In genomic region chr16:56314244-56314850, GRCh38 we compare ENCODE assay signal across 20 cellular contexts.
A peak's percentile ranks its signal among the peaks of the same experiment; 100 is the strongest.
DNase-seq lines count a peak whose midpoint lies in the region; ATAC-seq, FAIRE-seq and TF ChIP-seq lines count a peak whose summit lies in the region.
"Had no signal": no experiment of that assay in that cellular context is flagged by ENCODE, and none has a peak within 500 bp of the region (broad histone marks: within the 10 kb centered on the region; RNA-seq: fewer than 3 reads in every experiment).

No MANE protein-coding gene starts in this region.

- H3K4me1 ChIP-seq in HepG2 (ENCODE audit: insufficient read depth, low read length): no peaks in the 10 kb centered on the region
- H3K4me1 ChIP-seq in right lobe of liver: no peaks in the 10 kb centered on the region
- peaks cover 2 to 6% of the 10 kb centered on the region in 2 donors for H3K4me1 ChIP-seq in neuronal stem cell (ENCODE audit: control insufficient read depth in 2 of 2, insufficient read depth in 1 of 2, low read depth in 1 of 2, low read length in 2 of 2)

- peak overlapping the region; percentile 17 for H3K18ac ChIP-seq in neuronal stem cell (ENCODE audit: low read length)

- TF ChIP-seq POLR2A in HepG2 (IDR thresholded peaks at IDR 0.05; ENCODE audit: insufficient read depth in 1 of 2, low read depth in 2 of 2, low read length in 2 of 2) (no peak), right lobe of liver (IDR thresholded peaks at IDR 0.05) (no peak)

- DNase-seq in HepG2 (ENCODE audit: low spot score): no peak
- DNase-seq in right lobe of liver: no peak
- no peak for DNase-seq in dorsolateral prefrontal cortex
- no peak for DNase-seq in neuronal stem cell (ENCODE audit: low spot score)
- no peak for DNase-seq in NCI-H748 (lab: John Stamatoyannopoulos, UW; ENCODE audit: unreplicated experiment)
- DNase-seq in natural killer cell: no peak
- DNase-seq: CD4-positive, alpha-beta memory T cell; DMS153; DND-41; EL; HCEC 1CT; IMR-90 had no signal

- H3K27me3 Mint-ChIP-seq in natural killer cell (ENCODE audit: low read depth in 2 of 2): peaks cover 0 to 5% of the 10 kb centered on the region in 2 donors
- H3K27me3 Mint-ChIP-seq: CD4-positive, alpha-beta memory T cell had no signal

- no peak overlapping the region for H2BK12ac ChIP-seq in neuronal stem cell (ENCODE audit: low read length)

- H2AFZ ChIP-seq in HepG2 (ENCODE audit: low read length) (no peak overlapping the region), neuronal stem cell (ENCODE audit: low read length) (no peak overlapping the region)

- no peak overlapping the region for H3K14ac ChIP-seq in neuronal stem cell (ENCODE audit: low read length)

- H3K9ac ChIP-seq in HepG2 (ENCODE audit: insufficient read depth, low read depth, low read length): no peak overlapping the region
- H3K9ac ChIP-seq in neuronal stem cell (ENCODE audit: low read depth, low read length, poor library complexity): no peak overlapping the region
- H3K9ac ChIP-seq: BLaER1 had no signal

- no peak overlapping the region for H4K8ac ChIP-seq in neuronal stem cell (ENCODE audit: low read depth, low read length)

- H3K4me1 Mint-ChIP-seq in natural killer cell: peaks cover 0 to 14% of the 10 kb centered on the region in 2 donors

- no peaks in the 10 kb centered on the region for H4K20me1 ChIP-seq in HepG2 (ENCODE audit: insufficient read depth, low read length)
- H4K20me1 ChIP-seq: BLaER1 had no signal

- H3K36me3 ChIP-seq in HepG2 (replicated peaks in 1 of 2; ENCODE audit: control insufficient read depth in 1 of 2, insufficient read depth in 2 of 2, low read length in 2 of 2) (no peaks in the 10 kb centered on the region), right lobe of liver (peaks cover 0 to 6% (median 1%) of the 10 kb centered on the region in 4 donors), neuronal stem cell (replicated peaks in 1 of 2; ENCODE audit: control insufficient read depth in 2 of 2, insufficient read depth in 2 of 2, low read length in 2 of 2) (no peaks in the 10 kb centered on the region)
- H3K36me3 ChIP-seq: BLaER1 had no signal

- H2AK5ac ChIP-seq in neuronal stem cell (ENCODE audit: low read depth, low read length): no peak overlapping the region

- TF ChIP-seq EP300 in HepG2 (IDR thresholded peaks at IDR 0.05; ENCODE audit: low read depth in 2 of 2, low read length in 2 of 2) (no peak), HepG2 (CRISPR knock-in tag; IDR thresholded peaks at IDR 0.05; ENCODE audit: borderline replicate concordance) (no peak)

- H3K4me2 ChIP-seq in HepG2 (ENCODE audit: low read depth, low read length) (no peak overlapping the region), neuronal stem cell (ENCODE audit: insufficient read depth, low read length, poor library complexity, severe bottlenecking) (no peak overlapping the region)
- H3K4me2 ChIP-seq: A549, BLaER1 had no signal

- intact Hi-C loops in HepG2 (cut with micrococcal nuclease; ENCODE audit: unreplicated experiment) (no loop called here), right lobe of liver (cut with DNase I) (loop anchor here in 1 of 2 donors (10.0 kb wide), 1 partner anchor 270 kb away; no protein-coding TSS in a partner anchor), dorsolateral prefrontal cortex (cut with DNase I) (loop anchor here in 1 of 2 donors (10.0 kb wide), 2 partner anchors 210 to 270 kb away; no protein-coding TSS in a partner anchor), natural killer cell (cut with micrococcal nuclease) (no loop called here)

- 28% methylated on average over 18 of the region's 18 CpGs for WGBS in HepG2 (ENCODE audit: low lambda C conversion rate)
- WGBS in right lobe of liver (ENCODE audit: insufficient coverage, low coverage, low lambda C conversion rate, missing lambda C conversion rate): 82% methylated on average over 14 of the region's 18 CpGs
- WGBS in neuronal stem cell (ENCODE audit: extremely low coverage in 2 of 2, insufficient read length in 2 of 2, insufficient replicate concordance in 1 of 2), 2 donors: no CpG with 5 or more reads among the region's 18 CpGs

- no peak overlapping the region for H2BK5ac ChIP-seq in neuronal stem cell (ENCODE audit: low read length)

- no peak overlapping the region for H3K4ac ChIP-seq in neuronal stem cell (ENCODE audit: low read length)

- CTCF ChIA-PET in HepG2 (lab: Yijun Ruan, JAX; ENCODE audit: low intra/inter-chr PET ratio, low total read pairs): no interaction called here

- no TSS peak for BruUV-seq in HepG2 (replicated peaks; lab: Mats Ljungman, UMichigan)

- H3K4me3 Mint-ChIP-seq in natural killer cell: no peak overlapping the region
- H3K4me3 Mint-ChIP-seq: CD14-positive monocyte; CD4-positive, alpha-beta memory T cell had no signal

- no peak for TF ChIP-seq CTCF in HepG2 (CRISPR knock-in tag; IDR thresholded peaks at IDR 0.05)
- TF ChIP-seq CTCF in right lobe of liver (IDR thresholded peaks at IDR 0.05): no peak
- TF ChIP-seq CTCF in dorsolateral prefrontal cortex (IDR thresholded peaks at IDR 0.05 in 54 of 56, conservative IDR thresholded peaks at IDR 0.05 in 2 of 56; ENCODE audit: low read depth in 1 of 56, partially characterized antibody in 56 of 56): no peak
- TF ChIP-seq CTCF in natural killer cell (IDR thresholded peaks at IDR 0.05): no peak

- no peaks in the 10 kb centered on the region for H3K9me3 ChIP-seq in HepG2 (ENCODE audit: low read length)
- no peaks in the 10 kb centered on the region for H3K9me3 ChIP-seq in right lobe of liver
- no peaks in the 10 kb centered on the region for H3K9me3 ChIP-seq in neuronal stem cell (replicated peaks in 1 of 2; ENCODE audit: control insufficient read depth in 2 of 2, insufficient read depth in 1 of 2, low read depth in 1 of 2, low read length in 2 of 2)
- H3K9me3 ChIP-seq: A549, BLaER1 had no signal

- no peak overlapping the region for H3K27ac Mint-ChIP-seq in natural killer cell
- H3K27ac Mint-ChIP-seq: CD14-positive monocyte had no signal

- H3K27ac ChIP-seq in HepG2 (ENCODE audit: extremely low read length, insufficient read depth, low read length): no peak overlapping the region
- no peak overlapping the region for H3K27ac ChIP-seq in right lobe of liver
- H3K27ac ChIP-seq in dorsolateral prefrontal cortex: peak overlapping the region in 55 of 59 donors; percentile 45 to 100 (median 96)
- no peak overlapping the region for H3K27ac ChIP-seq in neuronal stem cell (replicated peaks; ENCODE audit: low read length)
- H3K27ac ChIP-seq in temporal lobe (ENCODE audit: low read depth, low read length): peak overlapping the region; percentile 59
- H3K27ac ChIP-seq: 22Rv1, A549, BLaER1, HL-60 had no signal

- FAIRE-seq in HepG2 (lab: Jason Lieb, UNC): no peak
- FAIRE-seq: A549, GM12878 had no signal

- in situ Hi-C loops in HepG2 (cut with HindIII; ENCODE audit: extremely low pct_ligation_motif_present, low pct_unique_long_range_greater_than_20kb): loop anchor here (5.0 to 25.0 kb wide), 2 partner anchors 367 to 852 kb away; no protein-coding TSS in a partner anchor

- ATAC-seq in HepG2: no peak
- ATAC-seq in right lobe of liver: no peak
- no peak for ATAC-seq in natural killer cell
- ATAC-seq in HG03460 (IDR thresholded peaks at IDR 0.05; ENCODE audit: unreplicated experiment): no peak
- ATAC-seq: A549, GM12878 had no signal

- H3K4me3 ChIP-seq in HepG2 (replicated peaks in 1 of 3; ENCODE audit: insufficient read depth in 1 of 3, low read depth in 2 of 3, low read length in 3 of 3) (no peak overlapping the region), right lobe of liver (no peak overlapping the region), dorsolateral prefrontal cortex (no peak overlapping the region), neuronal stem cell (ENCODE audit: low read length in 2 of 2) (no peak overlapping the region)
- H3K4me3 ChIP-seq: A549, BLaER1, GM12878 had no signal

- no peak overlapping the region for H4K91ac ChIP-seq in neuronal stem cell (ENCODE audit: low read depth, low read length, poor library complexity)

- H3K79me1 ChIP-seq in neuronal stem cell (ENCODE audit: low read depth, low read length): no peaks in the 10 kb centered on the region

- H3K36me3 Mint-ChIP-seq in natural killer cell: no peaks in the 10 kb centered on the region
- H3K36me3 Mint-ChIP-seq: CD14-positive monocyte; CD4-positive, alpha-beta memory T cell had no signal

- no peak for TF ChIP-seq RAD21 in HepG2 (CRISPR knock-in tag; IDR thresholded peaks at IDR 0.05)

- POLR2A ChIA-PET in HepG2 (lab: Yijun Ruan, JAX): no interaction called here

- H2BK120ac ChIP-seq in neuronal stem cell (ENCODE audit: low read depth, low read length): no peak overlapping the region

- H3K23ac ChIP-seq in neuronal stem cell (ENCODE audit: low read depth, low read length, poor library complexity): no peak overlapping the region

- no peak overlapping the region for H2BK15ac ChIP-seq in neuronal stem cell (ENCODE audit: low read length)

- H3K79me2 ChIP-seq in HepG2 (ENCODE audit: insufficient read depth, low read length): no peaks in the 10 kb centered on the region

- H3K9me3 Mint-ChIP-seq in natural killer cell: no peaks in the 10 kb centered on the region

- H3K27me3 ChIP-seq in HepG2 (ENCODE audit: control insufficient read depth in 1 of 2, insufficient read depth in 2 of 2, low read length in 2 of 2) (peaks cover 0 to 33% of the 10 kb centered on the region in 2 experiments), right lobe of liver (no peaks in the 10 kb centered on the region), dorsolateral prefrontal cortex (no peaks in the 10 kb centered on the region), neuronal stem cell (ENCODE audit: control insufficient read depth in 3 of 3, insufficient read depth in 3 of 3, low read depth in 1 of 3, low read length in 3 of 3) (peaks cover 0 to 15% (median 3%) of the 10 kb centered on the region in 3 experiments)
- H3K27me3 ChIP-seq: BLaER1 had no signal

TF ChIP-seq in HepG2, 621 proteins besides CTCF, POLR2A, EP300 and RAD21:
- TF ChIP-seq ATF1 (CRISPR knock-in tag; IDR thresholded peaks at IDR 0.05): no peak
- no peak for TF ChIP-seq MBD4 (IDR thresholded peaks at IDR 0.05; ENCODE audit: borderline replicate concordance, low read length)
- TF ChIP-seq ZNF614 (CRISPR knock-in tag; IDR thresholded peaks at IDR 0.05; ENCODE audit: borderline replicate concordance): no peak
- no peak for TF ChIP-seq ZNF788 (CRISPR knock-in tag; IDR thresholded peaks at IDR 0.05; ENCODE audit: borderline replicate concordance)
- TF ChIP-seq, protein P1, sequence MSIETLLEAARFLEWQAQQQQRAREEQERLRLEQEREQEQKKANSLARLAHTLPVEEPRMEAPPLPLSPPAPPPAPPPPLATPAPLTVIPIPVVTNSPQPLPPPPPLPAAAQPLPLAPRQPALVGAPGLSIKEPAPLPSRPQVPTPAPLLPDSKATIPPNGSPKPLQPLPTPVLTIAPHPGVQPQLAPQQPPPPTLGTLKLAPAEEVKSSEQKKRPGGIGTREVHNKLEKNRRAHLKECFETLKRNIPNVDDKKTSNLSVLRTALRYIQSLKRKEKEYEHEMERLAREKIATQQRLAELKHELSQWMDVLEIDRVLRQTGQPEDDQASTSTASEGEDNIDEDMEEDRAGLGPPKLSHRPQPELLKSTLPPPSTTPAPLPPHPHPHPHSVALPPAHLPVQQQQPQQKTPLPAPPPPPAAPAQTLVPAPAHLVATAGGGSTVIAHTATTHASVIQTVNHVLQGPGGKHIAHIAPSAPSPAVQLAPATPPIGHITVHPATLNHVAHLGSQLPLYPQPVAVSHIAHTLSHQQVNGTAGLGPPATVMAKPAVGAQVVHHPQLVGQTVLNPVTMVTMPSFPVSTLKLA (IDR thresholded peaks at IDR 0.05): 0 out of 2 replicates have a peak, but pooled peaks have one; percentile 16

Comparison
In these comparisons a context has a peak if more than half of its experiments do, and no peak if none do; other contexts are left out.
1. H3K27ac ChIP-seq: peak in dorsolateral prefrontal cortex (55 of 59) and temporal lobe (single experiment); none in HepG2 (single experiment), right lobe of liver (0 of 3) and neuronal stem cell (single experiment).